Comparison of ENCODE assay signal across 8 cellular contexts in genomic region chr6:170292111-170292777, GRCh38. TPM values are rescaled to one million over a fixed set of nuclear protein-coding genes. Genes with fewer than 3 reads are reported as not detected.
DNase-seq lines count a peak whose midpoint lies in the region; ATAC-seq, FAIRE-seq and TF ChIP-seq lines count a peak whose summit lies in the region.

No MANE protein-coding gene starts in this region.

- H3K4me1 ChIP-seq in BLaER1 treated with 17β-estradiol and CSF1 and Interleukin-3, amounts not matched to agents 10 nM and 100 nM: peaks cover 51 to 79% (median 62%) of the 10 kb centered on the region in 10 experiments
- peaks cover 4% of the 10 kb centered on the region; the same call in 1 of the 2 replicates for H3K4me1 ChIP-seq in IMR-90 (ENCODE audit: control insufficient read depth, insufficient read depth, low read length)
- peaks cover 32 to 83% of the 10 kb centered on the region in 2 donors for H3K4me1 ChIP-seq in left lung

- no peak overlapping the region for H3K4ac ChIP-seq in IMR-90 (ENCODE audit: low read depth, low read length)

- no TSS peak for BruUV-seq in IMR-90 (replicated peaks; lab: Mats Ljungman, UMichigan)

- WGBS in IMR-90 (ENCODE audit: extremely low coverage in 2 of 2, insufficient read length in 1 of 2), 2 experiments: 10% methylated on average over 3 of the region's 20 CpGs; no CpG with 5 or more reads in 1 of the 2 experiments

- no peak overlapping the region for H3K18ac ChIP-seq in IMR-90 (ENCODE audit: low read depth, low read length)

- H3K9ac ChIP-seq in BLaER1 treated with 17β-estradiol and CSF1 and Interleukin-3, amounts not matched to agents 10 nM and 100 nM: peak overlapping the region in 2 of 11 experiments; percentile 37 to 78; a peak in 2 of 22 replicates
- H3K9ac ChIP-seq in IMR-90 (ENCODE audit: low read depth, low read length) (no peak overlapping the region), neural cell (ENCODE audit: low read length) (peak overlapping the region; percentile 86)

- no peak overlapping the region for H2BK120ac ChIP-seq in IMR-90 (ENCODE audit: low read depth, low read length)

- ATAC-seq in IMR-90 (ENCODE audit: low read depth): no peak
- ATAC-seq in left lung: no peak
- ATAC-seq in HG03571 (IDR thresholded peaks at IDR 0.05; ENCODE audit: unreplicated experiment): no peak

- peaks cover 4% of the 10 kb centered on the region; the same call in 1 of the 2 replicates for H3K9me1 ChIP-seq in IMR-90 (ENCODE audit: insufficient read depth, low read length)

- POLR2A ChIA-PET in IMR-90 (lab: Charles Lee; ENCODE audit: unreplicated experiment): no interaction called here

- no peak for FAIRE-seq in H54 (lab: Jason Lieb, UNC)

- no peaks in the 10 kb centered on the region for H3K9me2 ChIP-seq in neural cell (ENCODE audit: insufficient read depth, low read length)

- no peak overlapping the region for H2AK9ac ChIP-seq in IMR-90 (replicated peaks; ENCODE audit: low read depth, low read length, poor library complexity)

- peak overlapping the region in 7 of 10 experiments; percentile 42 to 75 (median 69); a peak in 11 of 20 replicates for H3K4me3 ChIP-seq in BLaER1 treated with 17β-estradiol and CSF1 and Interleukin-3, amounts not matched to agents 10 nM and 100 nM
- no peak overlapping the region for H3K4me3 ChIP-seq in IMR-90 (ENCODE audit: insufficient read depth, low read depth, low read length)
- H3K4me3 ChIP-seq in neural cell (ENCODE audit: low read length): peak overlapping the region; percentile 97
- H3K4me3 ChIP-seq in left lung: peak overlapping the region in 1 of 2 donors; percentile 73

- no peak overlapping the region for H2AFZ ChIP-seq in IMR-90 (replicated peaks; ENCODE audit: low read length, poor library complexity)
- no peak overlapping the region for H2AFZ ChIP-seq in neural cell (ENCODE audit: low read depth, low read length)

- peak overlapping the region in 1 of 11 experiments; percentile 36; a peak in 1 of 22 replicates for H3K27ac ChIP-seq in BLaER1 treated with 17β-estradiol and CSF1 and Interleukin-3, amounts not matched to agents 10 nM and 100 nM
- H3K27ac ChIP-seq in IMR-90 (ENCODE audit: insufficient read depth, low read length) (no peak overlapping the region), cingulate gyrus (ENCODE audit: low read depth, low read length) (peak overlapping the region; percentile 58), neural cell (ENCODE audit: low read length) (peak overlapping the region; percentile 84), left lung (no peak overlapping the region)

- peaks cover 0 to 23% (median 0%) of the 10 kb centered on the region in 11 experiments; a peak in 4 of 22 replicates for H3K36me3 ChIP-seq in BLaER1 treated with 17β-estradiol and CSF1 and Interleukin-3, amounts not matched to agents 10 nM and 100 nM
- no peaks in the 10 kb centered on the region for H3K36me3 ChIP-seq in IMR-90 (ENCODE audit: control insufficient read depth, insufficient read depth, low read length)
- no peaks in the 10 kb centered on the region for H3K36me3 ChIP-seq in neural cell (ENCODE audit: insufficient read depth, low read length)
- peaks cover 0 to 10% of the 10 kb centered on the region in 2 donors for H3K36me3 ChIP-seq in left lung

- TF ChIP-seq POLR2A in IMR-90 (IDR thresholded peaks at IDR 0.05; ENCODE audit: low read depth, low read length): no peak
- TF ChIP-seq POLR2A in H54 (IDR thresholded peaks at IDR 0.05; ENCODE audit: low read depth, low read length): no peak

- intact Hi-C loops in IMR-90 (cut with micrococcal nuclease): loop anchor here (5.0 to 10.0 kb wide), 2 partner anchors 240 to 457 kb away; no protein-coding TSS in a partner anchor
- intact Hi-C loops in left lung (cut with DNase I): loop anchor here in 1 of 2 donors (10.0 kb wide), 1 partner anchor 457 kb away; no protein-coding TSS in a partner anchor

- peaks cover 3% of the 10 kb centered on the region for H3F3A ChIP-seq in neural cell (ENCODE audit: insufficient read depth, low read length, poor library complexity, severe bottlenecking)

- H2AK5ac ChIP-seq in IMR-90 (ENCODE audit: low read depth, low read length): no peak overlapping the region

- DNase-seq in IMR-90: no peak
- DNase-seq in HK-2 (ENCODE audit: unreplicated experiment): no peak
- DNase-seq in left lung: no peak
- no peak for DNase-seq in H54 (ENCODE audit: insufficient read length, low spot score)

- H3K27me3 ChIP-seq in BLaER1 treated with 17β-estradiol and CSF1 and Interleukin-3, amounts not matched to agents 10 nM and 100 nM: peaks cover 96 to 100% (median 100%) of the 10 kb centered on the region in 11 experiments
- peaks cover 86% of the 10 kb centered on the region for H3K27me3 ChIP-seq in IMR-90 (ENCODE audit: control insufficient read depth, insufficient read depth, low read length)
- H3K27me3 ChIP-seq in neural cell (ENCODE audit: insufficient read depth, low read depth, low read length): peaks cover 32% of the 10 kb centered on the region
- H3K27me3 ChIP-seq in left lung: peaks cover 76 to 100% of the 10 kb centered on the region in 2 donors

- no peak overlapping the region for H2BK15ac ChIP-seq in IMR-90 (ENCODE audit: low read depth, low read length)

- no peak overlapping the region for H2BK5ac ChIP-seq in IMR-90 (ENCODE audit: low read depth, low read length, poor library complexity, severe bottlenecking)

- H4K5ac ChIP-seq in IMR-90 (ENCODE audit: low read depth, low read length): no peak overlapping the region

- dilution Hi-C loops in IMR-90 (cut with HindIII; ENCODE audit: low sequenced_read_pairs, unreplicated experiment): no loop called here

- peaks cover 31 to 98% (median 92%) of the 10 kb centered on the region in 11 experiments; a peak in 21 of 22 replicates for H4K20me1 ChIP-seq in BLaER1 treated with 17β-estradiol and CSF1 and Interleukin-3, amounts not matched to agents 10 nM and 100 nM
- H4K20me1 ChIP-seq in IMR-90 (ENCODE audit: insufficient read depth, low read length) (no peaks in the 10 kb centered on the region; the same call in 1 of the 2 replicates), neural cell (ENCODE audit: insufficient read depth) (peaks cover 20% of the 10 kb centered on the region)

- H3K23ac ChIP-seq in IMR-90 (ENCODE audit: low read depth, low read length): no peak overlapping the region

- peak overlapping the region; percentile 89 to 100 (median 99) for H3K4me2 ChIP-seq in BLaER1 treated with 17β-estradiol and CSF1 and Interleukin-3, amounts not matched to agents 10 nM and 100 nM
- H3K4me2 ChIP-seq in IMR-90 (ENCODE audit: low read depth, low read length) (no peak overlapping the region; the same call in 1 of the 2 replicates), neural cell (ENCODE audit: low read length) (peak overlapping the region; percentile 68)

- no peaks in the 10 kb centered on the region; a peak in 1 of 22 replicates for H3K9me3 ChIP-seq in BLaER1 treated with 17β-estradiol and CSF1 and Interleukin-3, amounts not matched to agents 10 nM and 100 nM (replicated peaks in 1 of 11)
- H3K9me3 ChIP-seq in IMR-90 (ENCODE audit: control insufficient read depth, insufficient read depth, low read length): peaks cover 4% of the 10 kb centered on the region; the same call in 1 of the 2 replicates
- no peaks in the 10 kb centered on the region for H3K9me3 ChIP-seq in neural cell (ENCODE audit: low read length)
- no peaks in the 10 kb centered on the region for H3K9me3 ChIP-seq in left lung

- no peak overlapping the region for H2BK20ac ChIP-seq in IMR-90 (ENCODE audit: low read depth, low read length)

- no peak for TF ChIP-seq CTCF in IMR-90 (conservative IDR thresholded peaks at IDR 0.05; ENCODE audit: low read depth, low read length)
- no peak for TF ChIP-seq CTCF in neural cell (IDR thresholded peaks at IDR 0.05; ENCODE audit: poor library complexity, severe bottlenecking)
- TF ChIP-seq CTCF in left lung (IDR thresholded peaks at IDR 0.05): no peak

- H3K14ac ChIP-seq in IMR-90 (replicated peaks; ENCODE audit: low read depth, low read length): no peak overlapping the region

- H4K91ac ChIP-seq in IMR-90 (ENCODE audit: insufficient read depth, low read depth, low read length): no peak overlapping the region

- H3K56ac ChIP-seq in IMR-90 (ENCODE audit: extremely low read depth, insufficient read depth, low read length): no peak overlapping the region

- no peaks in the 10 kb centered on the region for H3K79me1 ChIP-seq in IMR-90 (ENCODE audit: low read depth in 1 of 2, low read length in 2 of 2)

- TF ChIP-seq EP300 in neural cell (conservative IDR thresholded peaks at IDR 0.05; ENCODE audit: poor library complexity, severe bottlenecking): no peak

- in situ Hi-C loops in IMR-90 (cut with MboI; ENCODE audit: low sequenced_read_pairs): no loop called here

- CTCF ChIA-PET in IMR-90 (lab: Yijun Ruan, JAX): interaction anchor here (1.4 to 1.8 kb wide), 3 partner anchors 232 to 502 kb away, joined by 3 to 9 read pairs (median 3); no protein-coding TSS in a partner anchor

- H3K79me2 ChIP-seq in neural cell (replicated peaks; ENCODE audit: insufficient read depth, low read length): peaks cover 28% of the 10 kb centered on the region

- TF ChIP-seq RAD21 in IMR-90 (IDR thresholded peaks at IDR 0.05; ENCODE audit: low read length) (no peak), neural cell (conservative IDR thresholded peaks at IDR 0.05) (no peak)

- no peak overlapping the region for H4K8ac ChIP-seq in IMR-90 (ENCODE audit: low read depth in 2 of 2, low read length in 2 of 2)

TF ChIP-seq in IMR-90, 13 proteins besides CTCF, POLR2A, EP300 and RAD21 (continues in another document):
- no peak for TF ChIP-seq SMC3 (IDR thresholded peaks at IDR 0.05; ENCODE audit: low read depth, low read length)

RNA-seq across cellular contexts. Expression of gene DLL1, which starts 1.4 kb away (rescaled TPM):
- total RNA-seq in IMR-90 (2012; rRNA removed) (under 0.01 TPM in 2 replicates), left lung (10 to 100 TPM in 1 of 2 donors, 1 to 10 TPM in 1; 6.3 to 12.8 TPM)
- polyA plus RNA-seq in IMR-90 (2012; rRNA removed) (0.17 and 0.31 TPM in 2 replicates), neural cell (24.6 and 26.1 TPM in 2 replicates)
- polyA plus RNA-seq in IMR-90 (2012; cell fraction: cytosol; rRNA removed): 0.40 TPM in 2 replicates
- polyA plus RNA-seq in IMR-90 (2012; cell fraction: nucleus; rRNA removed; ENCODE audit: low replicate concordance): 1.1 and 1.4 TPM in 2 replicates
- 25.9 and 26.1 TPM in 2 replicates for polyA minus RNA-seq in neural cell

RNA-seq across cellular contexts. Expression of gene FAM120B, which starts 14.3 kb away (rescaled TPM):
- total RNA-seq in IMR-90 (2012; rRNA removed) (20.8 and 28.0 TPM in 2 replicates), left lung (10 to 100 TPM; 26.6 to 27.8 TPM)
- polyA plus RNA-seq in IMR-90 (2012; rRNA removed) (12.6 and 15.3 TPM in 2 replicates), neural cell (14.1 and 17.9 TPM in 2 replicates)
- 5.5 and 6.1 TPM in 2 replicates for polyA plus RNA-seq in IMR-90 (2012; cell fraction: cytosol; rRNA removed)
- 6.5 and 20.3 TPM in 2 replicates for polyA plus RNA-seq in IMR-90 (2012; cell fraction: nucleus; rRNA removed; ENCODE audit: low replicate concordance)
- polyA minus RNA-seq in neural cell: 43.6 and 48.9 TPM in 2 replicates

Comparison
In these comparisons a context has a peak if more than half of its experiments do, and no peak if none do; other contexts are left out.
1. H3K27ac ChIP-seq: peak in cingulate gyrus (single experiment) and neural cell (single experiment); none in IMR-90 (single experiment) and left lung (0 of 2).